35 cellular contexts compared by ENCODE assay signal in genomic region chr1:10821388-10821787, GRCh38.
"Had no signal": no experiment of that assay in that cellular context is flagged by ENCODE, and none has a peak within 500 bp of the region (broad histone marks: within the 10 kb centered on the region; RNA-seq: fewer than 3 reads in every experiment).

No MANE protein-coding gene starts in this region.

- H3K36me3 ChIP-seq: MG63, Peyer's patch, SJCRH30, WERI-Rb-1 had no signal

- H3K4me1 ChIP-seq: SJCRH30 had no signal

- H3K36me3 Mint-ChIP-seq: activated CD8-positive, alpha-beta memory T cell treated with anti-CD3 and anti-CD28 coated beads, Interleukin-2, amount 10 ng/mL, durations not matched to agents 7 days and 5 days; activated naive CD8-positive, alpha-beta T cell treated with anti-CD3 and anti-CD28 coated beads for 36 hours had no signal

- H3K4me1 Mint-ChIP-seq: activated CD4-positive, alpha-beta memory T cell treated with anti-CD3 and anti-CD28 coated beads, Interleukin-2, amount 10 ng/mL, durations not matched to agents 7 days and 5 days; activated CD8-positive, alpha-beta memory T cell treated with anti-CD3 and anti-CD28 coated beads, Interleukin-2, amount 10 ng/mL, durations not matched to agents 7 days and 5 days; activated naive CD8-positive, alpha-beta T cell treated with anti-CD3 and anti-CD28 coated beads for 36 hours had no signal

- ATAC-seq: activated CD8-positive, alpha-beta memory T cell treated with anti-CD3 and anti-CD28 coated beads, Interleukin-2, amount 10 ng/mL, durations not matched to agents 7 days and 5 days; PC-3 had no signal

- H3K9me3 Mint-ChIP-seq: activated CD4-positive, alpha-beta memory T cell treated with anti-CD3 and anti-CD28 coated beads, Interleukin-2, amount 10 ng/mL, durations not matched to agents 7 days and 5 days; activated naive CD8-positive, alpha-beta T cell treated with anti-CD3 and anti-CD28 coated beads for 36 hours had no signal

- DNase-seq: activated CD4-positive, alpha-beta memory T cell treated with anti-CD3 and anti-CD28 coated beads, Interleukin-2, amount 10 ng/mL, durations not matched to agents 7 days and 5 days; activated CD4-positive, alpha-beta T cell treated with anti-CD3 and anti-CD28 coated beads for 1 hour; activated CD4-positive, alpha-beta T cell treated with anti-CD3 and anti-CD28 coated beads for 48 hours; activated CD4-positive, CD25-positive, alpha-beta regulatory T cell; activated CD8-positive, alpha-beta memory T cell treated with anti-CD3 and anti-CD28 coated beads for 24 hours; activated CD8-positive, alpha-beta memory T cell treated with anti-CD3 and anti-CD28 coated beads, Interleukin-2, amount 10 ng/mL, durations not matched to agents 7 days and 5 days; activated CD8-positive, alpha-beta memory T cell treated with anti-CD3 and anti-CD28 coated beads, Interleukin-2, amount 50 U/mL, for 48 hours; activated effector memory CD4-positive, alpha-beta T cell treated with anti-CD3 and anti-CD28 coated beads, Interleukin-2, amount 50 U/mL, for 16 hours; activated naive CD4-positive, alpha-beta T cell; activated naive CD4-positive, alpha-beta T cell treated with anti-CD3 and anti-CD28 coated beads, Interleukin-2, amount 50 U/mL, for 16 hours; activated naive CD8-positive, alpha-beta T cell treated with anti-CD3 and anti-CD28 coated beads for 36 hours; activated T-cell treated with anti-CD3 and anti-CD28 coated beads, Interleukin-2, amount 50 U/mL, for 48 hours; amniotic stem cell; aorta; caudate nucleus; Karpas-422; KBM-7; MG63; MV-4-11; NCI-H1092; NCI-H1436 treated with DMSO at 0.1 percent for 48 hours; NCI-H1694 treated with DMSO at 0.1 percent for 48 hours; NCI-H2029; NCI-H345; NCI-H524 treated with DMSO at 0.1 percent for 48 hours; NCI-H748 treated with DMSO at 0.1 percent for 48 hours; NK-92 treated with Interleukin-12 subunit alpha and Interleukin-12 subunit beta, amount 100 ng/mL, for 24 hours; PC-3; Peyer's patch; RPMI8226; SHP77; SJCRH30; T1000; WERI-Rb-1 had no signal

- H3K4me3 ChIP-seq: MG63, Peyer's patch, SJCRH30, SK-N-MC had no signal

- H3K27ac ChIP-seq: Peyer's patch, SJCRH30, SK-N-MC, WERI-Rb-1 had no signal

- H3K27ac Mint-ChIP-seq: activated CD4-positive, alpha-beta memory T cell treated with anti-CD3 and anti-CD28 coated beads, Interleukin-2, amount 10 ng/mL, durations not matched to agents 7 days and 5 days; activated CD8-positive, alpha-beta memory T cell treated with anti-CD3 and anti-CD28 coated beads, Interleukin-2, amount 10 ng/mL, durations not matched to agents 7 days and 5 days; activated naive CD8-positive, alpha-beta T cell treated with anti-CD3 and anti-CD28 coated beads for 36 hours had no signal

- H3K9me3 ChIP-seq: MG63, Peyer's patch, SJCRH30 had no signal

- H3K4me3 Mint-ChIP-seq: activated CD4-positive, alpha-beta memory T cell treated with anti-CD3 and anti-CD28 coated beads, Interleukin-2, amount 10 ng/mL, durations not matched to agents 7 days and 5 days; activated CD8-positive, alpha-beta memory T cell treated with anti-CD3 and anti-CD28 coated beads, Interleukin-2, amount 10 ng/mL, durations not matched to agents 7 days and 5 days; activated naive CD8-positive, alpha-beta T cell treated with anti-CD3 and anti-CD28 coated beads for 36 hours had no signal

- H3K27me3 ChIP-seq: MG63, Peyer's patch had no signal
